In the genomic region with DNA sequence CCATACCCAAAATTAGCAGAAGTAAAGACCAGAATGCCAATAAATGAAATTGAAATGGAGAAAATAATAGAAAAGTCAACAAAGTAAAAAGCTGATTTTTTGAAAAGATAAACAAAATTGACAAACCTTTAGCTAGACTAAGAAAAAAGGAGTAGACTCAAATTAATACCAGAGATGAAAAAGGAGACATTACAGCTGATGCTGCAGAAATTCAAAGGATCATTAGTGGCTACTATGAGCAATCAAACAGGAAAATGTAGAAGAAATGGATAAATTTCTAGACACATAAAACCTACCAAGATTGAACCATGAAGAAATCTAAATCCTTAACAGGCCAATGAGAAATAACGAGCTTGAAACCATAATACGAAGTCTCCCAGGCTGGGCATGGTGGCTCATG, we compare ENCODE assay signal across 39 cellular contexts. TPM values are rescaled to one million over a fixed set of nuclear protein-coding genes. Genes with fewer than 3 reads are reported as not detected.
"Had no signal": no experiment of that assay in that cellular context is flagged by ENCODE, and none has a peak within 500 bp of the region (broad histone marks: within the 10 kb centered on the region; RNA-seq: fewer than 3 reads in every experiment).

No MANE protein-coding gene starts in this region.

- H3K4me3 ChIP-seq: adrenal gland, ascending aorta, body of pancreas, breast epithelium, cardiac muscle cell had no signal

- H3K27me3 ChIP-seq: adrenal gland, ascending aorta, body of pancreas, brain microvascular endothelial cell, breast epithelium, cardiac muscle cell had no signal

- ATAC-seq: activated naive CD4-positive, alpha-beta T cell treated with anti-CD3 and anti-CD28 coated beads, Interleukin-2, amount 50 U/mL, for 72 hours; activated naive CD8-positive, alpha-beta T cell treated with anti-CD3 and anti-CD28 coated beads, Interleukin-2, amount 50 U/mL, for 24 hours; activated T-cell treated with anti-CD3 and anti-CD28 coated beads, Interleukin-2, amount 50 U/mL, for 4 hours; activated T-cell treated with anti-CD3 and anti-CD28 coated beads, Interleukin-2, amount 50 U/mL, for 72 hours; activated T-helper 17 cell treated with anti-CD3 and anti-CD28 coated beads, Interleukin-2, amount 50 U/mL, for 72 hours; body of pancreas had no signal

- H3K4me1 ChIP-seq: adrenal gland, ascending aorta, body of pancreas, breast epithelium had no signal

- H3K27ac ChIP-seq: adrenal gland, ascending aorta, body of pancreas, brain microvascular endothelial cell, breast epithelium, cardiac muscle cell had no signal

- DNase-seq: activated effector memory CD4-positive, alpha-beta T cell treated with anti-CD3 and anti-CD28 coated beads, Interleukin-2, amount 50 U/mL, for 16 hours; activated effector memory CD4-positive, alpha-beta T cell treated with Interleukin-2 at 50 U/mL for 16 hours; activated gamma-delta T cell; activated gamma-delta T cell treated with Interleukin-2 at 50 U/mL for 16 hours; activated naive CD4-positive, alpha-beta T cell; activated naive CD4-positive, alpha-beta T cell treated with anti-CD3 and anti-CD28 coated beads for 36 hours; activated naive CD4-positive, alpha-beta T cell treated with anti-CD3 and anti-CD28 coated beads, Interleukin-2, amount 10 ng/mL, durations not matched to agents 7 days and 5 days; activated naive CD4-positive, alpha-beta T cell treated with anti-CD3 and anti-CD28 coated beads, Interleukin-2, amount 50 U/mL, for 16 hours; activated naive CD4-positive, alpha-beta T cell treated with Interleukin-2 at 50 U/mL for 16 hours; activated naive CD8-positive, alpha-beta T cell treated with anti-CD3 and anti-CD28 coated beads for 36 hours; activated naive CD8-positive, alpha-beta T cell treated with anti-CD3 and anti-CD28 coated beads, Interleukin-2, amount 10 ng/mL, durations not matched to agents 7 days and 5 days; activated naive CD8-positive, alpha-beta T cell treated with anti-CD3 and anti-CD28 coated beads, Interleukin-2, amount 50 U/mL, for 24 hours; activated T-cell treated with anti-CD3 and anti-CD28 coated beads, Interleukin-2, amount 50 U/mL, for 1 hour; activated T-cell treated with anti-CD3 and anti-CD28 coated beads, Interleukin-2, amount 50 U/mL, for 24 hours; activated T-cell treated with anti-CD3 and anti-CD28 coated beads, Interleukin-2, amount 50 U/mL, for 4 hours; activated T-cell treated with anti-CD3 and anti-CD28 coated beads, Interleukin-2, amount 50 U/mL, for 48 hours; activated T-cell treated with anti-CD3 and anti-CD28 coated beads, Interleukin-2, amount 50 U/mL, for 72 hours; adrenal gland; amniotic stem cell; amygdala; anterior cingulate cortex; aorta; body of pancreas; brain microvascular endothelial cell; caudate nucleus; central memory CD4-positive, alpha-beta T cell; cerebellar nuclear complex had no signal

- FAIRE-seq: astrocyte, bronchial epithelial cell had no signal

- H3K36me3 ChIP-seq: adrenal gland, ascending aorta, brain microvascular endothelial cell, breast epithelium, cardiac muscle cell had no signal

- H3K9me3 ChIP-seq: adrenal gland, ascending aorta, body of pancreas, breast epithelium had no signal

RNA-seq across cellular contexts. Expression of gene INSM2, which starts 34.8 kb away (rescaled TPM):
- total RNA-seq: activated naive CD4-positive, alpha-beta T cell treated with anti-CD3 and anti-CD28 coated beads for 36 hours; activated naive CD8-positive, alpha-beta T cell treated with anti-CD3 and anti-CD28 coated beads for 36 hours; activated naive CD8-positive, alpha-beta T cell treated with anti-CD3 and anti-CD28 coated beads, Interleukin-2, amount 10 ng/mL, durations not matched to agents 7 days and 5 days; activated T-cell treated with anti-CD3 and anti-CD28 coated beads, Interleukin-2, amount 50 U/mL, for 4 hours; activated T-helper 1 cell treated with anti-CD3 and anti-CD28 coated beads, Interleukin-12 subunit alpha, Interleukin-12 subunit beta, Interleukin-2, Interleukin-4 antibody, amounts not matched to agents 30 ng/mL and 10 ng/mL and 1 ng/mL, durations not matched to agents 14 hours and 24 hours and 36 hours; activated T-helper 17 cell treated with anti-CD3 and anti-CD28 coated beads, Interleukin-2, amount 50 U/mL, for 72 hours; activated T-helper 2 cell treated with anti-CD3 and anti-CD28 coated beads, Interferon-gamma antibody, Interleukin-2, Interleukin-4, amounts not matched to agents 10 μg/mL and 5 μg/mL and 100 μg/mL, durations not matched to agents 14 hours and 24 hours and 36 hours; aorta; ascending aorta; astrocyte; body of pancreas; breast epithelium; bronchial epithelial cell; cardiac muscle cell; cardiac septum; chondrocyte had no signal
- polyA plus RNA-seq: adipose tissue, aorta, cardiac muscle cell had no signal
